Comparison of ENCODE assay signal across 1 cellular context in genomic region chr22:27032121-27032761, GRCh38.
TF ChIP-seq lines count a peak whose summit lies in the region.

No MANE protein-coding gene starts in this region.

TF ChIP-seq in SK-N-SH, 30 proteins besides CTCF, POLR2A, EP300 and RAD21:
- TF ChIP-seq ELF1 (IDR thresholded peaks at IDR 0.05): no peak
- TF ChIP-seq MEF2A (IDR thresholded peaks at IDR 0.05; ENCODE audit: borderline replicate concordance, low read depth): no peak
- no peak for TF ChIP-seq FOXM1 (IDR thresholded peaks at IDR 0.05; ENCODE audit: low read depth)
- TF ChIP-seq JUND (IDR thresholded peaks at IDR 0.05): no peak
- TF ChIP-seq FOXJ3 (CRISPR knock-in tag; IDR thresholded peaks at IDR 0.05): no peak
- no peak for TF ChIP-seq TAF1 (IDR thresholded peaks at IDR 0.05; ENCODE audit: borderline replicate concordance, low read depth, low read length)
- TF ChIP-seq ZBTB33 (IDR thresholded peaks at IDR 0.05; ENCODE audit: borderline replicate concordance, low read depth): no peak
- peak; percentile 55 for TF ChIP-seq SMC3 (IDR thresholded peaks at IDR 0.05; ENCODE audit: low read depth, low read length)
- no peak for TF ChIP-seq REST (IDR thresholded peaks at IDR 0.05; ENCODE audit: low read depth, low read length)
- peak; percentile 32 for TF ChIP-seq CHD2 (IDR thresholded peaks at IDR 0.05; ENCODE audit: low read length, partially characterized antibody)
- TF ChIP-seq GATA2 (CRISPR knock-in tag; IDR thresholded peaks at IDR 0.05): 0 out of 2 replicates have a peak, but pooled peaks have one; percentile 26
